In the genomic region with DNA sequence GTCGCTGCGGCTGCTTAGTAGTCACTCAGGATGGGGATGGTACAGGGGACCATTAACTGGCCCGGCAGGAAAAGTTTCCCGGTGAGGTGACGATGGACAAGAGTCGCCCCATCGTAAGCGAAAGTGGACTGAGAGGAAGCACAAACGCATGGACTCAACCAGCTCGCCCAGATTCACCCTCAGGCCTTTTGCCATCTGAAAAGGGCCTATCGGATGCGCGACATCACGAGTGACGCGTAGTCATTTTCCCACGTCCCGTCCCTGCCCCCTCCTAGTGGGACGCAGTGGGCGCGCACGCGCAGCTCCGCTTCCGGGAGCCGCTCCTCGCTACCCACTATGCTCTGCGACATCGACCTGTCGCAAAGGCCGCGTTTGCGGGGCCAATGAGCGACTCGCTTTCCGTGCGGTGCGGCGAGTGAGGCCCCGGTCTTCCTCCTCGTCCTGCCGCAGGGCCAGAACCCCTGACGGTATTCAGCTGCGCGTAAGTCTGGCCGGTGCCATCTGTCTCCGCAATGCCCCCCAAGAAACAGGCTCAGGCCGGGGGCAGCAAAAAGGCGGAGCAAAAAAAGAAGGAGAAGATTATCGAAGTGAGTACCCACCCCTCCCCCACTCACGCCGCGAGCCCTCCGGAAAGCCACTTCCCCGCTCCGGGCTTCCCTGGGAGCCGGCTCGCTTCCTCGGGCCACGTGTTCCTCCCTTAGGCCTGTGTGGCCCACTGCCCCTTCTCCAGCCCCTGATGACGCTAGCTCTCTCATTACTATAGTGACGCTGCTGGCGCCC, we compare ENCODE assay signal across 8 cellular contexts. TPM values are rescaled to one million over a fixed set of nuclear protein-coding genes. Genes with fewer than 3 reads are reported as not detected.
A peak's percentile ranks its signal among the peaks of the same experiment; 100 is the strongest.
DNase-seq lines count a peak whose midpoint lies in the region; ATAC-seq, FAIRE-seq and TF ChIP-seq lines count a peak whose summit lies in the region.

A gene (plus strand): TSS at position 390 of the 780 bp plus-strand sequence. CDS start 123 bp downstream, at position 513.

- FAIRE-seq in bronchial epithelial cell (lab: Jason Lieb, UNC) = peak; percentile 98
- FAIRE-seq in small intestine (lab: Jason Lieb, UNC) = no peak

- H3K9me3 ChIP-seq in iPS-20b (ENCODE audit: insufficient read depth, low read depth, low read length) (no peaks in the 10 kb centered on the region), small intestine (ENCODE audit: control insufficient read depth, low read depth) (no peaks in the 10 kb centered on the region)

- H3K27ac ChIP-seq in iPS-20b (ENCODE audit: low read length) (peak within 1 kb of the TSS; percentile 88), small intestine (ENCODE audit: low read depth in 1 of 2, low read length in 1 of 2) (peak within 1 kb of the TSS; percentile 91 to 98)

- no peaks in the 10 kb centered on the region for H3K27me3 ChIP-seq in bronchial epithelial cell (ENCODE audit: control insufficient read depth, insufficient read depth, low read length)
- no peaks in the 10 kb centered on the region for H3K27me3 ChIP-seq in iPS-20b (ENCODE audit: insufficient read depth, low read length)
- H3K27me3 ChIP-seq in small intestine (ENCODE audit: control insufficient read depth in 2 of 2, insufficient read depth in 2 of 2, low read length in 2 of 2) = no peaks in the 10 kb centered on the region

- H3K36me3 ChIP-seq in bronchial epithelial cell (ENCODE audit: control insufficient read depth, insufficient read depth, low read length) (no peaks in the 10 kb centered on the region), iPS-20b (ENCODE audit: insufficient read depth, low read depth, low read length) (no peaks in the 10 kb centered on the region), small intestine (ENCODE audit: control insufficient read depth in 2 of 2, insufficient read depth in 2 of 2, low read length in 2 of 2) (no peaks in the 10 kb centered on the region)

- DNase-seq in ACHN (peak; percentile 99), NCI-H2227 treated with DMSO at 0.1 percent for 48 hours (lab: John Stamatoyannopoulos, UW) (peak; percentile 96), bronchial epithelial cell (ENCODE audit: low read depth) (peak; percentile 90), small intestine (peak; percentile 99)

- in situ Hi-C loops in ACHN (cut with HindIII; ENCODE audit: low pct_ligation_motif_present, low pct_unique_long_range_greater_than_20kb, low sequenced_read_pairs) = no loop called here

- peak; percentile 82 for ATAC-seq in GM18870 (IDR thresholded peaks at IDR 0.05; ENCODE audit: unreplicated experiment)
- ATAC-seq in HG03135 (IDR thresholded peaks at IDR 0.05; ENCODE audit: unreplicated experiment) = peak; percentile 83

- H3K4me1 ChIP-seq in iPS-20b (ENCODE audit: insufficient read depth, low read length) (peaks cover 6% of the 10 kb centered on the region; the same call in 1 of the 2 replicates), small intestine (ENCODE audit: control insufficient read depth in 2 of 2, insufficient read depth in 1 of 2, low read depth in 1 of 2, low read length in 1 of 2) (peaks cover 0 to 11% of the 10 kb centered on the region in 2 donors)

- peak within 1 kb of the TSS; percentile 99 for H3K4me3 ChIP-seq in WI38 (ENCODE audit: low read depth, low read length)
- H3K4me3 ChIP-seq in bronchial epithelial cell (ENCODE audit: low read depth, low read length) = peak within 1 kb of the TSS; percentile 92
- H3K4me3 ChIP-seq in iPS-20b (ENCODE audit: low read length) = peak within 1 kb of the TSS; percentile 99
- peak within 1 kb of the TSS; percentile 96 to 98 for H3K4me3 ChIP-seq in small intestine (ENCODE audit: low read depth in 1 of 2, low read length in 2 of 2)

- H3K9ac ChIP-seq in iPS-20b (ENCODE audit: low read depth, low read length) = peak within 1 kb of the TSS; percentile 97

- TF ChIP-seq CTCF in WI38 (IDR thresholded peaks at IDR 0.05; ENCODE audit: low read depth, low read length) (no peak), bronchial epithelial cell (IDR thresholded peaks at IDR 0.05; ENCODE audit: insufficient read depth, low read length, severe bottlenecking) (no peak)

- 0 to 1% (median 0%) methylated on average over 57 to 63 of the region's 63 CpGs for WGBS in small intestine, 3 donors

RNA-seq across cellular contexts. Expression of the gene that starts here (rescaled TPM):
- total RNA-seq in bronchial epithelial cell = 120 and 128 TPM in 2 replicates
- polyA plus RNA-seq in small intestine = 100 to 1,000 TPM in 1 of 3 donors, 10 to 100 TPM in 2; 60.0 to 101 (median 61.1) TPM

Comparison
In these comparisons a context has a peak if more than half of its experiments do, and no peak if none do; other contexts are left out.
1. Peak in every context shown above with its lines: DNase-seq, ATAC-seq, H3K4me3 ChIP-seq and H3K27ac ChIP-seq.